In genomic region chr5:82396871-82397514, GRCh38 we compare ENCODE assay signal across 1 cellular context.
TF ChIP-seq lines count a peak whose summit lies in the region.

No MANE protein-coding gene starts in this region.

TF ChIP-seq in K562, 482 proteins besides CTCF, POLR2A, EP300 and RAD21 (continued from another document and continues in another):
- TF ChIP-seq MGA (IDR thresholded peaks at IDR 0.05) (peak; percentile 46; the same call in 1 of the 2 replicates), THAP7 (CRISPR knock-in tag; IDR thresholded peaks at IDR 0.05) (no peak), WHSC1 (IDR thresholded peaks at IDR 0.05; ENCODE audit: low read length) (no peak), HNRNPUL1 (IDR thresholded peaks at IDR 0.05; ENCODE audit: low read length) (no peak), ZNF436 (CRISPR knock-in tag; IDR thresholded peaks at IDR 0.05) (no peak), HMBOX1 (IDR thresholded peaks at IDR 0.05) (peak; percentile 99), SRSF7 (optimal IDR thresholded peaks at IDR 0.05; ENCODE audit: low read depth, low read length) (no peak), YBX1 (IDR thresholded peaks at IDR 0.05) (no peak), PHTF2 (CRISPR knock-in tag; IDR thresholded peaks at IDR 0.05) (no peak), TCF3 (CRISPR knock-in tag; IDR thresholded peaks at IDR 0.05) (no peak), SETDB1 (IDR thresholded peaks at IDR 0.05; ENCODE audit: low read length) (no peak), ZNF212 (CRISPR knock-in tag; IDR thresholded peaks at IDR 0.05) (no peak), SIN3A (IDR thresholded peaks at IDR 0.05; ENCODE audit: borderline replicate concordance in 2 of 2, control insufficient read depth in 1 of 2, low read depth in 2 of 2, low read length in 2 of 2) (no peak), SMAD4 (CRISPR knock-in tag; conservative IDR thresholded peaks at IDR 0.05) (peak; percentile 82), ZKSCAN3 (CRISPR knock-in tag; IDR thresholded peaks at IDR 0.05) (no peak), RBM14 (IDR thresholded peaks at IDR 0.05; ENCODE audit: borderline replicate concordance, insufficient read depth, low read depth, low read length) (no peak), RBFOX2 (IDR thresholded peaks at IDR 0.05; ENCODE audit: low read depth, low read length) (no peak), ZNF175 (CRISPR knock-in tag; IDR thresholded peaks at IDR 0.05; ENCODE audit: low read depth) (no peak), CREM (IDR thresholded peaks at IDR 0.05; ENCODE audit: low read depth) (peak; percentile 28; the same call in 1 of the 2 replicates), ZNF780A (CRISPR knock-in tag; IDR thresholded peaks at IDR 0.05) (no peak), KDM5B (IDR thresholded peaks at IDR 0.05; ENCODE audit: insufficient replicate concordance, low read depth, low read length) (no peak), SRSF9 (IDR thresholded peaks at IDR 0.05; ENCODE audit: borderline replicate concordance, low read depth, low read length) (no peak), KLF1 (tag; IDR thresholded peaks at IDR 0.05) (no peak), ZNF274 (IDR thresholded peaks at IDR 0.05; ENCODE audit: borderline replicate concordance, low read depth, low read length) (no peak), CCAR2 (IDR thresholded peaks at IDR 0.05; ENCODE audit: low read depth, low read length) (no peak), DPF2 (IDR thresholded peaks at IDR 0.05) (0 out of 2 replicates have a peak, but pooled peaks have one; percentile 22), PML (IDR thresholded peaks at IDR 0.05; ENCODE audit: low read length) (no peak), SRF (CRISPR knock-in tag; IDR thresholded peaks at IDR 0.05) (no peak), ZBTB40 (IDR thresholded peaks at IDR 0.05) (no peak), ZBTB40 (CRISPR knock-in tag; IDR thresholded peaks at IDR 0.05) (no peak), NFATC3 (IDR thresholded peaks at IDR 0.05) (no peak)
